In genomic region chr18:5630057-5630765, GRCh38 we compare ENCODE assay signal across 9 cellular contexts.
DNase-seq lines count a peak whose midpoint lies in the region; ATAC-seq and TF ChIP-seq lines count a peak whose summit lies in the region.
"Had no signal": no experiment of that assay in that cellular context is flagged by ENCODE, and none has a peak within 500 bp of the region (broad histone marks: within the 10 kb centered on the region; RNA-seq: fewer than 3 reads in every experiment).

No MANE protein-coding gene starts in this region.

- H3K27me3 ChIP-seq in HUES6 (ENCODE audit: control insufficient read depth, insufficient read depth, low read length), result peaks cover 74% of the 10 kb centered on the region

- peak; percentile 73 for ATAC-seq in GM19372 (IDR thresholded peaks at IDR 0.05; ENCODE audit: low read depth, unreplicated experiment)
- peak; percentile 91 for ATAC-seq in esophagus mucosa
- ATAC-seq: HCT116 had no signal

- peak overlapping the region; percentile 31 for H3K9ac ChIP-seq in HUES6 (ENCODE audit: low read length)

- DNase-seq in C1 segment of cervical spinal cord (lab: John Stamatoyannopoulos, UW) (peak in 8 of 14 donors; percentile 8 to 89 (median 26)), midbrain (lab: John Stamatoyannopoulos, UW) (peak; percentile 43), substantia nigra (lab: John Stamatoyannopoulos, UW) (peak in 33 of 49 donors; percentile 3 to 85 (median 24)), dedifferentiated amniotic fluid mesenchymal stem cell (ENCODE audit: extremely low spot score) (no peak)

- no peak overlapping the region for H3K27ac ChIP-seq in HUES6 (ENCODE audit: low read depth, low read length)
- H3K27ac ChIP-seq in substantia nigra (ENCODE audit: low read depth, low read length, poor library complexity, severe bottlenecking), result no peak overlapping the region

- H3K4me1 ChIP-seq in HUES6 (ENCODE audit: control insufficient read depth, insufficient read depth, low read length), result peaks cover 14% of the 10 kb centered on the region

- H3K36me3 ChIP-seq in HUES6 (ENCODE audit: control insufficient read depth, insufficient read depth, low read length), result no peaks in the 10 kb centered on the region

- H3K4me3 ChIP-seq in HUES6 (ENCODE audit: low read depth, low read length) (peak overlapping the region; percentile 72), WI38 (ENCODE audit: low read depth, low read length) (peak overlapping the region; percentile 71)

- TF ChIP-seq CTCF in WI38 (IDR thresholded peaks at IDR 0.05; ENCODE audit: low read depth, low read length), result no peak

- H3K9me3 ChIP-seq in HUES6 (ENCODE audit: control insufficient read depth, insufficient read depth, low read depth, low read length), result no peaks in the 10 kb centered on the region
